Comparison of ENCODE assay signal across 8 cellular contexts in genomic region chr5:113678924-113679575, GRCh38.
DNase-seq lines count a peak whose midpoint lies in the region; ATAC-seq and TF ChIP-seq lines count a peak whose summit lies in the region.

No MANE protein-coding gene starts in this region.

- no peak overlapping the region for H3K4me3 Mint-ChIP-seq in activated T-helper 2 cell treated with anti-CD3 and anti-CD28 coated beads, Interferon-gamma antibody, Interleukin-2, Interleukin-4, amounts not matched to agents 10 μg/mL and 5 μg/mL and 100 μg/mL, durations not matched to agents 14 hours and 24 hours and 36 hours (ENCODE audit: low read depth)

- no peaks in the 10 kb centered on the region for H3K36me3 ChIP-seq in esophagus muscularis mucosa

- no peak for TF ChIP-seq POLR2A in esophagus muscularis mucosa (IDR thresholded peaks at IDR 0.05; ENCODE audit: low read depth)

- TF ChIP-seq EP300 in Ishikawa (IDR thresholded peaks at IDR 0.05; ENCODE audit: borderline replicate concordance) (no peak), esophagus muscularis mucosa (IDR thresholded peaks at IDR 0.05) (no peak)

- WGBS in esophagus muscularis mucosa = 28% methylated on average over 7 of the region's 7 CpGs

- H3K27me3 ChIP-seq in esophagus muscularis mucosa = no peaks in the 10 kb centered on the region

- H3K4me3 ChIP-seq in esophagus muscularis mucosa = no peak overlapping the region

- no peaks in the 10 kb centered on the region for H3K36me3 Mint-ChIP-seq in activated T-helper 2 cell treated with anti-CD3 and anti-CD28 coated beads, Interferon-gamma antibody, Interleukin-2, Interleukin-4, amounts not matched to agents 10 μg/mL and 5 μg/mL and 100 μg/mL, durations not matched to agents 14 hours and 24 hours and 36 hours (ENCODE audit: low read depth)

- DNase-seq in DMS 273 (lab: John Stamatoyannopoulos, UW; ENCODE audit: unreplicated experiment) (peak; percentile 83), SK-N-DZ (ENCODE audit: low spot score) (peak; percentile 82), esophagus muscularis mucosa (ENCODE audit: extremely low spot score) (no peak), occipital lobe (lab: John Stamatoyannopoulos, UW) (peak; percentile 10)
- no peak for DNase-seq in activated effector memory CD4-positive, alpha-beta T cell treated with anti-CD3 and anti-CD28 coated beads, Interleukin-2, amount 50 U/mL, for 16 hours
- DNase-seq in activated T-helper 2 cell treated with anti-CD3 and anti-CD28 coated beads, Interferon-gamma antibody, Interleukin-2, Interleukin-4, amounts not matched to agents 10 μg/mL and 5 μg/mL and 100 μg/mL, durations not matched to agents 14 hours and 24 hours and 36 hours (ENCODE audit: low spot score) = no peak

- no peak overlapping the region for H3K27ac ChIP-seq in esophagus muscularis mucosa (replicated peaks in 1 of 4)

- peak; percentile 93 for TF ChIP-seq RAD21 in Ishikawa (IDR thresholded peaks at IDR 0.05; ENCODE audit: low read depth)

- no peak overlapping the region for H3K27ac Mint-ChIP-seq in activated T-helper 2 cell treated with anti-CD3 and anti-CD28 coated beads, Interferon-gamma antibody, Interleukin-2, Interleukin-4, amounts not matched to agents 10 μg/mL and 5 μg/mL and 100 μg/mL, durations not matched to agents 14 hours and 24 hours and 36 hours

- peak; percentile 73 to 79 (median 74) for TF ChIP-seq CTCF in esophagus muscularis mucosa (IDR thresholded peaks at IDR 0.05)

- H3K4me1 ChIP-seq in esophagus muscularis mucosa = peaks cover 0 to 10% (median 4%) of the 10 kb centered on the region in 4 donors

- ATAC-seq in GM19351 (IDR thresholded peaks at IDR 0.05; ENCODE audit: unreplicated experiment) = peak; percentile 80

- H3K4me1 Mint-ChIP-seq in activated T-helper 2 cell treated with anti-CD3 and anti-CD28 coated beads, Interferon-gamma antibody, Interleukin-2, Interleukin-4, amounts not matched to agents 10 μg/mL and 5 μg/mL and 100 μg/mL, durations not matched to agents 14 hours and 24 hours and 36 hours (ENCODE audit: low read depth) = no peaks in the 10 kb centered on the region

- H3K27me3 Mint-ChIP-seq in activated T-helper 2 cell treated with anti-CD3 and anti-CD28 coated beads, Interferon-gamma antibody, Interleukin-2, Interleukin-4, amounts not matched to agents 10 μg/mL and 5 μg/mL and 100 μg/mL, durations not matched to agents 14 hours and 24 hours and 36 hours (ENCODE audit: low read depth) = no peaks in the 10 kb centered on the region

- H3K9me3 ChIP-seq in esophagus muscularis mucosa = no peaks in the 10 kb centered on the region

- H3K9me3 Mint-ChIP-seq in activated T-helper 2 cell treated with anti-CD3 and anti-CD28 coated beads, Interferon-gamma antibody, Interleukin-2, Interleukin-4, amounts not matched to agents 10 μg/mL and 5 μg/mL and 100 μg/mL, durations not matched to agents 14 hours and 24 hours and 36 hours = peaks cover 4% of the 10 kb centered on the region

- intact Hi-C loops in esophagus muscularis mucosa (cut with DNase I) = loop anchor here (2.0 to 10.0 kb wide), 2 partner anchors 426 to 772 kb away; no protein-coding TSS in a partner anchor
- intact Hi-C loops in activated T-helper 2 cell treated with anti-CD3 and anti-CD28 coated beads, Interferon-gamma antibody, Interleukin-2, Interleukin-4, amounts not matched to agents 10 μg/mL and 5 μg/mL and 100 μg/mL, durations not matched to agents 14 hours and 24 hours and 36 hours (cut with micrococcal nuclease) = no loop called here

TF ChIP-seq in Ishikawa, 13 proteins besides CTCF, POLR2A, EP300 and RAD21:
- 0 out of 2 replicates have a peak, but pooled peaks have one; percentile 7 for TF ChIP-seq TEAD4 (IDR thresholded peaks at IDR 0.05)
- TF ChIP-seq, protein P1, sequence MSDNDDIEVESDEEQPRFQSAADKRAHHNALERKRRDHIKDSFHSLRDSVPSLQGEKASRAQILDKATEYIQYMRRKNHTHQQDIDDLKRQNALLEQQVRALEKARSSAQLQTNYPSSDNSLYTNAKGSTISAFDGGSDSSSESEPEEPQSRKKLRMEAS (IDR thresholded peaks at IDR 0.05) = no peak

Comparison
In these comparisons a context has a peak if more than half of its experiments do, and no peak if none do; other contexts are left out.
1. DNase-seq: peak in DMS 273 (single experiment), SK-N-DZ (single experiment) and occipital lobe (single experiment); none in esophagus muscularis mucosa (single experiment), activated effector memory CD4-positive, alpha-beta T cell treated with anti-CD3 and anti-CD28 coated beads, Interleukin-2, amount 50 U/mL, for 16 hours (single experiment) and activated T-helper 2 cell treated with anti-CD3 and anti-CD28 coated beads, Interferon-gamma antibody, Interleukin-2, Interleukin-4, amounts not matched to agents 10 μg/mL and 5 μg/mL and 100 μg/mL, durations not matched to agents 14 hours and 24 hours and 36 hours (single experiment).